24 cellular contexts compared by ENCODE assay signal in the genomic region with DNA sequence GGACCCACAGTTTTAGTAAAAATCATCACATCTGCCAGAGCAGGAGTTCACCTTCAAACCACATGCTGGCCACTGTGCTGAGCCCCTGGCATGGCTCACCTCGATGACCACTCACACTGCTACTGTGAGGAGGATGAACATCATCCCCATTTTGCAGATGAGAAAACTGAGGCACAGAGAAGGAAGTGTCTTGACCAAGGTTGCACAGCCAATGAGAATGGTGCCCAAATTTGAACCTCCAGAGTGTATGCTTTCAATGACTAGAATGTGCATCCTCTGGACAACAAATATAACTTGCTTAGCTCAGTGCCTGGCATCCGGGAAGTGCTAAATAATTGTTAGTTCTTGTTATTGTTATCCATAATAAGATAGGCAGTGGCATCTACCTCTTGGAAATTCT. TPM values are rescaled to one million over a fixed set of nuclear protein-coding genes. Genes with fewer than 3 reads are reported as not detected.
A peak's percentile ranks its signal among the peaks of the same experiment; 100 is the strongest.
DNase-seq lines count a peak whose midpoint lies in the region; ATAC-seq and TF ChIP-seq lines count a peak whose summit lies in the region.
"Had no signal": no experiment of that assay in that cellular context is flagged by ENCODE, and none has a peak within 500 bp of the region (broad histone marks: within the 10 kb centered on the region; RNA-seq: fewer than 3 reads in every experiment).

No MANE protein-coding gene starts in this region.

- H3K4me3 ChIP-seq in dorsolateral prefrontal cortex (peak overlapping the region in 1 of 59 donors; percentile 10), tibial nerve (no peak overlapping the region)
- H3K4me3 ChIP-seq: HAP-1, heart left ventricle, psoas muscle, suprapubic skin, vagina had no signal

- H3K4me3 Mint-ChIP-seq in activated naive CD8-positive, alpha-beta T cell, result no peak overlapping the region
- no peak overlapping the region for H3K4me3 Mint-ChIP-seq in activated naive CD8-positive, alpha-beta T cell treated with anti-CD3 and anti-CD28 coated beads for 36 hours
- no peak overlapping the region for H3K4me3 Mint-ChIP-seq in T-cell
- H3K4me3 Mint-ChIP-seq: activated naive CD8-positive, alpha-beta T cell treated with anti-CD3 and anti-CD28 coated beads, Interleukin-2, amount 10 ng/mL, durations not matched to agents 7 days and 5 days had no signal

- H3K9me3 ChIP-seq in tibial nerve, result no peaks in the 10 kb centered on the region
- H3K9me3 ChIP-seq: HAP-1, heart left ventricle, neutrophil, psoas muscle, SK-N-SH, suprapubic skin, vagina had no signal

- H3K27ac ChIP-seq in dorsolateral prefrontal cortex (peak overlapping the region; percentile 90 to 100 (median 99)), temporal lobe (ENCODE audit: low read depth, low read length) (peak overlapping the region; percentile 99), tibial nerve (no peak overlapping the region)
- H3K27ac ChIP-seq: epithelial cell of prostate, heart left ventricle, neutrophil, psoas muscle, suprapubic skin, vagina had no signal

- peaks cover 0 to 9% (median 3%) of the 10 kb centered on the region in 4 donors for H3K4me1 ChIP-seq in tibial nerve
- H3K4me1 ChIP-seq: HAP-1, psoas muscle had no signal

- CTCF ChIA-PET in T-cell (lab: Charles Lee), result interaction anchor here in 1 of 2 donors (0.7 kb wide), 1 partner anchor 215 kb away, joined by 3 read pairs; no protein-coding TSS in a partner anchor

- POLR2A ChIA-PET in T-cell (lab: Charles Lee), result no interaction called here

- DNase-seq in activated naive CD8-positive, alpha-beta T cell treated with anti-CD3 and anti-CD28 coated beads for 36 hours, result no peak
- DNase-seq in T-cell (no peak), dorsolateral prefrontal cortex (no peak), tibial nerve (ENCODE audit: low spot score in 2 of 2) (no peak), COLO829 (ENCODE audit: low spot score) (no peak)
- DNase-seq: activated naive CD8-positive, alpha-beta T cell treated with anti-CD3 and anti-CD28 coated beads, Interleukin-2, amount 10 ng/mL, durations not matched to agents 7 days and 5 days; cerebellar nuclear complex; EL; heart left ventricle; left cardiac atrium; NCI-H1694 treated with DMSO at 0.1 percent for 48 hours; NCI-H2171 treated with DMSO at 0.1 percent for 48 hours; psoas muscle; RPMI8226; stimulated activated CD8-positive, alpha-beta memory T cell treated with anti-CD3 and anti-CD28 coated beads, Interleukin-4, amount 100 ng/mL, for 48 hours had no signal

- 74 to 85% methylated on average over 2 of the region's 2 CpGs for WGBS in tibial nerve, 2 donors

- peak overlapping the region; percentile 54 for H3K27ac Mint-ChIP-seq in activated naive CD8-positive, alpha-beta T cell
- no peak overlapping the region for H3K27ac Mint-ChIP-seq in activated naive CD8-positive, alpha-beta T cell treated with anti-CD3 and anti-CD28 coated beads for 36 hours
- peak overlapping the region; percentile 46 to 69 for H3K27ac Mint-ChIP-seq in T-cell

- TF ChIP-seq CTCF in dorsolateral prefrontal cortex (IDR thresholded peaks at IDR 0.05 in 54 of 56, conservative IDR thresholded peaks at IDR 0.05 in 2 of 56; ENCODE audit: low read depth in 1 of 56, partially characterized antibody in 56 of 56) (no peak), tibial nerve (IDR thresholded peaks at IDR 0.05) (no peak)

- no peaks in the 10 kb centered on the region for H3K27me3 ChIP-seq in dorsolateral prefrontal cortex
- H3K27me3 ChIP-seq in tibial nerve, result peaks cover 0 to 14% of the 10 kb centered on the region in 2 donors
- H3K27me3 ChIP-seq: vagina had no signal

- no peaks in the 10 kb centered on the region for H3K9me3 Mint-ChIP-seq in activated naive CD8-positive, alpha-beta T cell (ENCODE audit: low read depth)
- no peaks in the 10 kb centered on the region for H3K9me3 Mint-ChIP-seq in activated naive CD8-positive, alpha-beta T cell treated with anti-CD3 and anti-CD28 coated beads for 36 hours
- no peaks in the 10 kb centered on the region for H3K9me3 Mint-ChIP-seq in T-cell

- H3K36me3 Mint-ChIP-seq in activated naive CD8-positive, alpha-beta T cell, result peaks cover 6% of the 10 kb centered on the region
- peaks cover 17% of the 10 kb centered on the region for H3K36me3 Mint-ChIP-seq in activated naive CD8-positive, alpha-beta T cell treated with anti-CD3 and anti-CD28 coated beads for 36 hours
- peaks cover 6% of the 10 kb centered on the region for H3K36me3 Mint-ChIP-seq in T-cell

- TF ChIP-seq EP300 in tibial nerve (IDR thresholded peaks at IDR 0.05), result no peak

- H3K27me3 Mint-ChIP-seq in activated naive CD8-positive, alpha-beta T cell, result no peaks in the 10 kb centered on the region
- no peaks in the 10 kb centered on the region for H3K27me3 Mint-ChIP-seq in activated naive CD8-positive, alpha-beta T cell treated with anti-CD3 and anti-CD28 coated beads for 36 hours
- H3K27me3 Mint-ChIP-seq in T-cell, result no peaks in the 10 kb centered on the region
- H3K27me3 Mint-ChIP-seq: activated naive CD8-positive, alpha-beta T cell treated with anti-CD3 and anti-CD28 coated beads, Interleukin-2, amount 10 ng/mL, durations not matched to agents 7 days and 5 days had no signal

- no peak for TF ChIP-seq POLR2A in tibial nerve (IDR thresholded peaks at IDR 0.05)

- ATAC-seq in T-cell (replicated peaks in 1 of 4) (no peak), GM21515 (IDR thresholded peaks at IDR 0.05; ENCODE audit: unreplicated experiment) (no peak)
- ATAC-seq: heart left ventricle, psoas muscle had no signal

- no peaks in the 10 kb centered on the region for H3K36me3 ChIP-seq in tibial nerve
- H3K36me3 ChIP-seq: HAP-1, neutrophil, suprapubic skin, vagina had no signal

- peaks cover 32% of the 10 kb centered on the region for H3K4me1 Mint-ChIP-seq in activated naive CD8-positive, alpha-beta T cell (ENCODE audit: low read depth)
- H3K4me1 Mint-ChIP-seq in activated naive CD8-positive, alpha-beta T cell treated with anti-CD3 and anti-CD28 coated beads for 36 hours, result peaks cover 24% of the 10 kb centered on the region
- H3K4me1 Mint-ChIP-seq in T-cell, result peaks cover 29 to 46% (median 42%) of the 10 kb centered on the region in 3 donors

- intact Hi-C loops in dorsolateral prefrontal cortex (cut with DNase I), result no loop called here

RNA-seq across cellular contexts. Expression of gene FAM83D, which starts 37.2 kb away (rescaled TPM):
- total RNA-seq in activated naive CD8-positive, alpha-beta T cell treated with anti-CD3 and anti-CD28 coated beads for 36 hours, result 10 to 100 TPM; 11.8 to 14.2 TPM
- total RNA-seq in T-cell (1 to 10 TPM; 1.3 to 4.0 (median 2.4) TPM), dorsolateral prefrontal cortex (1 to 10 TPM in 119 of 120 experiments, under 1 TPM in 1; 0.95 to 5.1 (median 2.4) TPM), temporal lobe (2.0 TPM), tibial nerve (under 1 TPM in 2 of 4 donors, not detected in 2; 0.42 to 0.90 TPM)

Comparison
In these comparisons a context has a peak if more than half of its experiments do, and no peak if none do; other contexts are left out.
1. H3K27ac ChIP-seq: peak in dorsolateral prefrontal cortex (59 of 59) and temporal lobe (single experiment); none in tibial nerve (0 of 4).